ENCODE assay signal across 1 cellular context in genomic region chr9:101400120-101400519, GRCh38.
TF ChIP-seq lines count a peak whose summit lies in the region.

No MANE protein-coding gene starts in this region.

TF ChIP-seq in K562, 482 proteins besides CTCF, POLR2A, EP300 and RAD21:
- no peak for TF ChIP-seq ZC3H4 (CRISPR knock-in tag; IDR thresholded peaks at IDR 0.05; ENCODE audit: borderline replicate concordance)
- TF ChIP-seq NFIC (IDR thresholded peaks at IDR 0.05) = peak; percentile 79
- 0 out of 2 replicates have a peak, but pooled peaks have one; percentile 28 for TF ChIP-seq ZNF316 (IDR thresholded peaks at IDR 0.05)
